In the genomic region with DNA sequence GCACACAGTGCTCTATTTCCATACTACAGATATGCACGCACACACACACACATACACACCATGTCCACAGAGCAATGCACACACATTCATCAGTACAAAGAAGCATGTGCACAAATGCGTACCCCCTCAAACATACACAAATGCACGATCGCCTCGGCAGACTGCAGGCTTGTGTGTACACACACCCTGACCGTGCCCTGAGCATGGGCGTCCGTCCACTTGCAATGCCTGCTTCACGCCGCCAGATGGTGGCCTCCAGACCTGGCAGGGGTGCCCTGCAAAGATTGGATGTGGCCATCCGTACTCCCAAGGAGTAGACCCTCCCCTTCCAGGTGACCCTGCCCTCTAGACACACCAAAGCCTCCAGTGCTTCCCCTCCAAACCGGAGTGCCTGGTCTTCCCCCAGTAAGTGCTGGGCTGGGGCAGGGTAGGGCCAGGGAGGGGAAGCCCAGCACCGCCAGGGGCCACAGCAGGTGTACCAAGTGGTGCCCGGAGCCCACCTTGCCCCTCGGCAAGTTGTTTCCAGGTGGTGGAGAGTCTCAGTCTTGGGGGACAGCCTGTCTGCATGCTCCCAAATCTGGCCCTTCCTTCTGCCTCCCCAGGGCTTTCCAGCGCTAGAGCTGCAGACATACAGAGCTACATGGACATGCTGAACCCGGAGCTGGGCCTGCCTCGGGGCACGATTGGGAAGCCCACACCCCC, we compare ENCODE assay signal across 8 cellular contexts. TPM values are rescaled to one million over a fixed set of nuclear protein-coding genes. Genes with fewer than 3 reads are reported as not detected.
DNase-seq lines count a peak whose midpoint lies in the region; ATAC-seq, FAIRE-seq and TF ChIP-seq lines count a peak whose summit lies in the region.

No MANE protein-coding gene starts in this region.

- H4K91ac ChIP-seq in mesenchymal stem cell (ENCODE audit: low read length), result no peak overlapping the region

- H3K4me2 ChIP-seq in mesenchymal stem cell (ENCODE audit: low read length, poor library complexity, severe bottlenecking), result no peak overlapping the region

- H2BK12ac ChIP-seq in mesenchymal stem cell (ENCODE audit: low read length in 2 of 2), result no peak overlapping the region

- no peaks in the 10 kb centered on the region for H3K36me3 ChIP-seq in mesenchymal stem cell (ENCODE audit: control insufficient read depth in 1 of 2, insufficient read depth in 2 of 2, low read depth in 1 of 2, low read length in 2 of 2)

- no peak overlapping the region for H3K23ac ChIP-seq in mesenchymal stem cell (ENCODE audit: low read length in 2 of 2)

- H2BK5ac ChIP-seq in mesenchymal stem cell (ENCODE audit: low read depth, low read length, poor library complexity, severe bottlenecking), result no peak overlapping the region

- no peak overlapping the region for H2AFZ ChIP-seq in mesenchymal stem cell (ENCODE audit: low read depth, low read length)

- H3K27me3 ChIP-seq in mesenchymal stem cell (ENCODE audit: control insufficient read depth in 1 of 2, insufficient read depth in 1 of 2, low read length in 2 of 2), result peaks cover 58 to 74% of the 10 kb centered on the region in 2 experiments

- peak; percentile 92 for FAIRE-seq in G401.6 (lab: Jason Lieb, UNC)

- peak; percentile 73 to 88 for DNase-seq in NCI-H526 (lab: John Stamatoyannopoulos, UW)
- no peak for DNase-seq in astrocyte of the spinal cord (ENCODE audit: low read depth, low spot score)
- DNase-seq in mesenchymal stem cell, result peak; percentile 29
- no peak for DNase-seq in hippocampal formation (lab: John Stamatoyannopoulos, UW)
- DNase-seq in effector CD8-positive, alpha-beta T cell (lab: John Stamatoyannopoulos, UW), result no peak
- no peak for DNase-seq in NCI-H187 treated with DMSO at 0.1 percent for 48 hours (lab: John Stamatoyannopoulos, UW)

- in situ Hi-C loops in astrocyte of the spinal cord (cut with HindIII; ENCODE audit: low sequenced_read_pairs), result no loop called here

- H2AK5ac ChIP-seq in mesenchymal stem cell (ENCODE audit: low read length, severe bottlenecking), result no peak overlapping the region

- H3K9me3 ChIP-seq in mesenchymal stem cell (ENCODE audit: control insufficient read depth, low read length), result no peaks in the 10 kb centered on the region

- H2BK120ac ChIP-seq in mesenchymal stem cell (ENCODE audit: low read depth, low read length), result no peak overlapping the region

- no peak overlapping the region for H3K14ac ChIP-seq in mesenchymal stem cell (ENCODE audit: low read length in 2 of 2)

- 66% methylated on average over 12 of the region's 19 CpGs for WGBS in mesenchymal stem cell

- no peak overlapping the region for H2BK15ac ChIP-seq in mesenchymal stem cell (ENCODE audit: low read depth, poor library complexity, severe bottlenecking)

- H3K4me3 ChIP-seq in astrocyte of the spinal cord (ENCODE audit: low read depth, low read length) (no peak overlapping the region), mesenchymal stem cell (ENCODE audit: insufficient read depth in 1 of 2, low read depth in 1 of 2, low read length in 2 of 2) (no peak overlapping the region)

- H3K79me1 ChIP-seq in mesenchymal stem cell (replicated peaks; ENCODE audit: low read length, poor library complexity, severe bottlenecking), result no peaks in the 10 kb centered on the region

- no peak for ATAC-seq in GM18870 (IDR thresholded peaks at IDR 0.05; ENCODE audit: unreplicated experiment)

- H3K9ac ChIP-seq in mesenchymal stem cell (ENCODE audit: low read length), result no peak overlapping the region

- no peak overlapping the region for H3K27ac ChIP-seq in mesenchymal stem cell (ENCODE audit: low read length, poor library complexity, severe bottlenecking)

- H3K4me1 ChIP-seq in mesenchymal stem cell (ENCODE audit: control insufficient read depth, insufficient read depth, low read depth, low read length), result peaks cover 30% of the 10 kb centered on the region

- peak; percentile 68 for TF ChIP-seq CTCF in astrocyte of the spinal cord (IDR thresholded peaks at IDR 0.05; ENCODE audit: low read depth, low read length)

- no peak overlapping the region for H3K18ac ChIP-seq in mesenchymal stem cell (ENCODE audit: low read depth in 1 of 2, low read length in 2 of 2)

- no peak overlapping the region for H4K8ac ChIP-seq in mesenchymal stem cell (ENCODE audit: low read length)

- no peak overlapping the region for H3K4ac ChIP-seq in mesenchymal stem cell (ENCODE audit: low read depth in 1 of 2, low read length in 2 of 2)

RNA-seq across cellular contexts. Expression of a gene that starts 20.6 kb away (rescaled TPM):
- polyA plus RNA-seq in mesenchymal stem cell (2013, experiment 1 of 2), result 0.06 TPM
- not detected for polyA plus RNA-seq in mesenchymal stem cell (2013, experiment 2 of 2)

RNA-seq across cellular contexts. Expression of a gene that starts 20.8 kb away (rescaled TPM):
- polyA plus RNA-seq in mesenchymal stem cell (2013, experiment 1 of 2), result 2.9 TPM
- 2.4 TPM for polyA plus RNA-seq in mesenchymal stem cell (2013, experiment 2 of 2)

RNA-seq across cellular contexts. Expression of a gene that starts 25.5 kb away (rescaled TPM):
- polyA plus RNA-seq in mesenchymal stem cell (2013, experiment 1 of 2), result 0.07 TPM
- polyA plus RNA-seq in mesenchymal stem cell (2013, experiment 2 of 2), result 0.05 TPM

RNA-seq across cellular contexts. Expression of a gene that starts 46.3 kb away (rescaled TPM):
- polyA plus RNA-seq in mesenchymal stem cell (2013, experiment 1 of 2), result 6.5 TPM
- 6.7 TPM for polyA plus RNA-seq in mesenchymal stem cell (2013, experiment 2 of 2)

RNA-seq across cellular contexts. Expression of a gene that starts 51.6 kb away (rescaled TPM):
- 67.2 TPM for polyA plus RNA-seq in mesenchymal stem cell (2013, experiment 1 of 2)
- polyA plus RNA-seq in mesenchymal stem cell (2013, experiment 2 of 2), result 69.0 TPM

Comparison
In these comparisons a context has a peak if more than half of its experiments do, and no peak if none do; other contexts are left out.
1. DNase-seq: peak in NCI-H526 (2 of 2) and mesenchymal stem cell (single experiment); none in astrocyte of the spinal cord (single experiment), hippocampal formation (0 of 2), effector CD8-positive, alpha-beta T cell (single experiment) and NCI-H187 treated with DMSO at 0.1 percent for 48 hours (single experiment).